ENCODE assay signal across 18 cellular contexts in genomic region chr14:57884175-57884574, GRCh38. TPM values are rescaled to one million over a fixed set of nuclear protein-coding genes. Genes with fewer than 3 reads are reported as not detected.
DNase-seq lines count a peak whose midpoint lies in the region; ATAC-seq and TF ChIP-seq lines count a peak whose summit lies in the region.
"Had no signal": no experiment of that assay in that cellular context is flagged by ENCODE, and none has a peak within 500 bp of the region (broad histone marks: within the 10 kb centered on the region; RNA-seq: fewer than 3 reads in every experiment).

No MANE protein-coding gene starts in this region.

- peaks cover 26% of the 10 kb centered on the region for H3K27me3 ChIP-seq in RWPE2 (ENCODE audit: insufficient read depth, poor library complexity, severe bottlenecking)
- H3K27me3 ChIP-seq: testis had no signal

- H3K27ac ChIP-seq in RWPE2 (ENCODE audit: poor library complexity, severe bottlenecking) = no peak overlapping the region
- H3K27ac ChIP-seq: epithelial cell of prostate, spleen, testis had no signal

- TF ChIP-seq CTCF in AG10803 (conservative IDR thresholded peaks at IDR 0.05; ENCODE audit: low read length) (peak; percentile 28), RWPE2 (IDR thresholded peaks at IDR 0.05; ENCODE audit: poor library complexity, severe bottlenecking) (peak; percentile 69), fibroblast of villous mesenchyme (IDR thresholded peaks at IDR 0.05; ENCODE audit: insufficient read depth, low read depth, low read length) (peak; percentile 4)

- H3K4me3 ChIP-seq in AG10803 (ENCODE audit: low read length) (no peak overlapping the region), RWPE2 (ENCODE audit: severe bottlenecking) (no peak overlapping the region), fibroblast of villous mesenchyme (ENCODE audit: low read depth, low read length) (no peak overlapping the region)
- H3K4me3 ChIP-seq: K562, lung, spleen, testis had no signal

- H3K4me1 ChIP-seq in RWPE2 (ENCODE audit: insufficient read depth, poor library complexity, severe bottlenecking) = no peaks in the 10 kb centered on the region
- H3K4me1 ChIP-seq: spleen, testis had no signal

- H3K9me3 ChIP-seq in RWPE2 (ENCODE audit: severe bottlenecking) = no peaks in the 10 kb centered on the region
- H3K9me3 ChIP-seq: spleen, testis had no signal

- DNase-seq in AG10803 (ENCODE audit: low read depth) (no peak), HT-29 (ENCODE audit: low spot score) (peak; percentile 18), RWPE2 (ENCODE audit: low spot score) (no peak), fibroblast of villous mesenchyme (ENCODE audit: low read depth) (no peak), GM19238 (ENCODE audit: insufficient read length, low spot score) (no peak), Ammon's horn (ENCODE audit: low spot score) (no peak), GF-D8 (lab: John Stamatoyannopoulos, UW) (no peak)
- DNase-seq: activated CD4-positive, alpha-beta memory T cell treated with anti-CD3 and anti-CD28 coated beads, Interleukin-2, amount 10 ng/mL, durations not matched to agents 7 days and 5 days; activated gamma-delta T cell; COR-L47; NCI-H2029 treated with DMSO at 0.1 percent for 48 hours; spleen; T-helper 2 cell; testis had no signal

- no peak for ATAC-seq in RWPE2 (ENCODE audit: low read depth)
- ATAC-seq in GM18861 (IDR thresholded peaks at IDR 0.05; ENCODE audit: unreplicated experiment) = no peak
- ATAC-seq: K562 had no signal

- no peaks in the 10 kb centered on the region for H3K36me3 ChIP-seq in RWPE2 (ENCODE audit: low read depth)
- H3K36me3 ChIP-seq: spleen had no signal

RNA-seq across cellular contexts. Expression of gene SLC35F4, which starts 18.3 kb away (rescaled TPM):
- total RNA-seq in HT-29 (2014; rRNA removed; shearing (Covaris generic)) = not detected in 2 replicates
- not detected in 2 replicates for total RNA-seq in fibroblast of villous mesenchyme
- total RNA-seq: activated CD4-positive, alpha-beta memory T cell treated with anti-CD3 and anti-CD28 coated beads, Interleukin-2, amount 10 ng/mL, durations not matched to agents 7 days and 5 days; K562; lung; spleen had no signal

Comparison
In these comparisons a context has a peak if more than half of its experiments do, and no peak if none do; other contexts are left out.
1. CTCF ChIP-seq: peak in every context shown above with its lines; median percentile 69 in RWPE2; 28 in AG10803; 4 in fibroblast of villous mesenchyme.